28 cellular contexts compared by ENCODE assay signal in the genomic region with DNA sequence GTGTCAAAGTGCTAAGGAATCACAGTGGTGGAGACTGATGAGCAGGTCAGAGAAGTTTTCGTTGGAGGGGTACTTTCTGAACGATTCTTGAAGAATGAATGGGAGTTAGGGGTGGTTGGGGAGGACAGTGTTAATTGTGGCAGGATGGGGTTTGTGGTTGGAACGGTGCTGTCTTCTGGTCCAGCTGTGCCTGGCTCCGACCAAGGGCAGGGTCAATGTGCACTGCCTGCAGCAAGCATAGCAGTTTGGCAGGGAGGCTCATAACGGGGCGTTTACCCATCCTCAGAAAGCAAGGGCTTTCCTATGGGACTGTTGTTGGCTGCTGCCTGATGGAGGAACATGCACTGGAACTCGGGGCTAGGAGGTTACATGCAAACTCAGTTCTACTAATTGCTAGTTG.
"Had no signal": no experiment of that assay in that cellular context is flagged by ENCODE, and none has a peak within 500 bp of the region (broad histone marks: within the 10 kb centered on the region; RNA-seq: fewer than 3 reads in every experiment).

No MANE protein-coding gene starts in this region.

- H3K4me3 Mint-ChIP-seq: natural killer cell treated with Interleukin-12 subunit alpha and Interleukin-12 subunit beta and Interleukin-15 and Interleukin-18, amount 100 ng/mL, for 72 hours; stimulated activated naive B cell treated with anti-CD40 and anti-IgM and Interleukin-4, amounts not matched to agents 10 μg/mL and 1 μg/mL and 100 μg/mL, for 72 hours had no signal

- H3K27ac Mint-ChIP-seq: naive B cell; stimulated activated naive B cell treated with anti-CD40 and anti-IgM and Interleukin-4, amounts not matched to agents 10 μg/mL and 1 μg/mL and 100 μg/mL, for 72 hours had no signal

- H3K4me1 Mint-ChIP-seq: naive B cell; stimulated activated naive B cell treated with anti-CD40 and anti-IgM and Interleukin-4, amounts not matched to agents 10 μg/mL and 1 μg/mL and 100 μg/mL, for 72 hours had no signal

- H3K9me3 ChIP-seq: left lung, lower lobe of right lung, pancreas, prostate gland, stomach, testis, thyroid gland, upper lobe of right lung had no signal

- ATAC-seq: left colon; left lung; lower lobe of right lung; pancreas; right cardiac atrium; sciatic nerve; stimulated activated naive B cell treated with anti-CD40 and anti-IgM and Interleukin-4, amounts not matched to agents 10 μg/mL and 1 μg/mL and 100 μg/mL, for 72 hours; stimulated activated naive CD8-positive, alpha-beta T cell treated with anti-CD3 and anti-CD28 coated beads, Interleukin-15, Interleukin-2, amounts not matched to agents 100 U/mL and 50 U/mL, for 24 hours; upper lobe of right lung had no signal

- H3K4me1 ChIP-seq: left lung, lower lobe of right lung, pancreas, prostate gland, testis, thyroid gland, upper lobe of right lung had no signal

- H3K36me3 Mint-ChIP-seq: naive B cell; natural killer cell treated with Interleukin-12 subunit alpha and Interleukin-12 subunit beta and Interleukin-15 and Interleukin-18, amount 100 ng/mL, for 72 hours; stimulated activated naive B cell treated with anti-CD40 and anti-IgM and Interleukin-4, amounts not matched to agents 10 μg/mL and 1 μg/mL and 100 μg/mL, for 72 hours had no signal

- H3K27ac ChIP-seq: left lung, lower lobe of right lung, pancreas, prostate gland, skin epidermis, stomach, testis, thyroid gland, upper lobe of right lung had no signal

- H3K36me3 ChIP-seq: left lung, lower lobe of right lung, pancreas, prostate gland, stomach, thyroid gland, upper lobe of right lung had no signal

- H3K27me3 ChIP-seq: left lung, testis, thyroid gland, upper lobe of right lung had no signal

- H3K4me3 ChIP-seq: left lung, lower lobe of right lung, pancreas, prostate gland, skin epidermis, stomach, testis, thyroid gland, upper lobe of right lung had no signal

- DNase-seq: hippocampal formation; kidney; left colon; left lung; lower lobe of right lung; mammary epithelial cell; mesenchymal stem cell; naive B cell; nucleus accumbens; pancreas; posterior cingulate gyrus; retina; right cardiac atrium; stimulated activated CD4-positive, alpha-beta T cell treated with anti-CD3 and anti-CD28 coated beads, Interleukin-12 subunit alpha, Interleukin-12 subunit beta, amount 100 ng/mL, for 4 hours; stimulated activated CD4-positive, alpha-beta T cell treated with anti-CD3 and anti-CD28 coated beads, Interleukin-15, amount 100 ng/mL, for 24 hours; stimulated activated CD4-positive, alpha-beta T cell treated with anti-CD3 and anti-CD28 coated beads, Interleukin-2, amount 100 ng/mL, for 24 hours; stimulated activated CD4-positive, alpha-beta T cell treated with anti-CD3 and anti-CD28 coated beads, Interleukin-4, amount 100 ng/mL, for 1 hour; stimulated activated naive B cell treated with anti-CD40 and anti-IgM and Interleukin-4, amounts not matched to agents 10 μg/mL and 1 μg/mL and 100 μg/mL, for 72 hours; stimulated activated naive CD8-positive, alpha-beta T cell treated with anti-CD3 and anti-CD28 coated beads, Interleukin-15, Interleukin-2, amounts not matched to agents 100 U/mL and 50 U/mL, for 24 hours; stomach; testis; thyroid gland; trophoblast cell; upper lobe of right lung had no signal
